1 cellular context compared by ENCODE assay signal in genomic region chr5:168227973-168228615, GRCh38.
TF ChIP-seq lines count a peak whose summit lies in the region.

No MANE protein-coding gene starts in this region.

TF ChIP-seq in WTC11, 78 proteins besides CTCF, POLR2A, EP300 and RAD21 (continued from another document):
- no peak for TF ChIP-seq ZMAT4 (CRISPR knock-in tag; IDR thresholded peaks at IDR 0.05)
- no peak for TF ChIP-seq ELF4 (CRISPR knock-in tag; IDR thresholded peaks at IDR 0.05; ENCODE audit: low read depth)
TF ChIP-seq in WTC11: peak in this region for 0.
